1 cellular context compared by ENCODE assay signal in the genomic region with DNA sequence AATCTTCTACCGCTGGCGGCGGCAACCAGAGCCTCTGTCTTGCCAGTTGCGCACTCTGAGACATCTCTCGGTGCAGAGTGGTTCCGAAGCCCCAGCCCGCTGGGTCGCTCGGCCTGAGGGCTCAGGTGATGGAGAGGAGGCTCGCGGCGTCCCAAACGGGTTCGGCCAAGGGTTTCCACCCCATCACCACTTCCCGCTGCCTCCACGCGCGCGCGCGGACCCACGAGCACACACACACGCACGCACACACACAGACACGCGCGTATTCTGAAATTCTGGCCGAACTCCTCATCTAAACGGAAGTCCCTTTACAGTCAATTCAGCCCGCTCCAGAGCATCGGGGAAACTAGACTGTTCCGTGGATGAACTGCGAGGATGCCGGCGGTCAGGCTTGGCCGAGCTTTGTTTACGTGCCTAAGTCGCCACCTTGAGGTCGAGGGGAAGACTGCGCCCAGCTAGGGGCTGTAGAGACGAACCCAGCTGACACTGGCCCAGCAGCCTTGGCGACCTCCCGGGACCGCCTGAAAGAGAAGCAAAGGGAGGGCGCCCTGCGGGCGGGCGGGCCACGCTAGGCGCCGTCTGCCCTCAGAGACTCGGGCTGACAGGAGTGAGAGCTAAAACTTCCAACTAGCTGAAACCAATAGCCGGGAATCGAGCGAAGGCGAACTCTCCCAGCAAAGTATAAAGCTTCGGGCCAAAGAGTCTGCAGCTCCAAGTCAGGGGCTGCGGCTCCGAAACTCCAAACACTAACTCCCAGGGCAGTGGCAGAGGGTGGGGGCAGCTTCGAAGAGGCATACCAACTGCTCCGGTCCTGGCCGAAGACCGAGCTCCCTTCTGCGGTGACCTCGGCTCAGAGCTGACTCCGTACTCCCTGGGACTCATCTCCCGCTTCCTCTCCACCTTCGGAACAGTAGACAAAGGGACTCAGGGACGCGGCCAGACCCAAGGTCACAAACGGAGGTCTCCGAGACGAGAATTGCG.
TF ChIP-seq lines count a peak whose summit lies in the region.

No MANE protein-coding gene starts in this region.

TF ChIP-seq in WTC11, 78 proteins besides CTCF, POLR2A, EP300 and RAD21 (continued from another document):
- no peak for TF ChIP-seq NR3C1 (CRISPR knock-in tag; conservative IDR thresholded peaks at IDR 0.05; ENCODE audit: low read depth)
- TF ChIP-seq SOX15 (CRISPR knock-in tag; IDR thresholded peaks at IDR 0.05): no peak
- TF ChIP-seq JAZF1 (CRISPR knock-in tag; IDR thresholded peaks at IDR 0.05): no peak
- no peak for TF ChIP-seq NFYB (CRISPR knock-in tag; conservative IDR thresholded peaks at IDR 0.05; ENCODE audit: low read depth)
- TF ChIP-seq ZNF138 (CRISPR knock-in tag; conservative IDR thresholded peaks at IDR 0.05): no peak
- no peak for TF ChIP-seq SP1 (CRISPR knock-in tag; conservative IDR thresholded peaks at IDR 0.05)
- no peak for TF ChIP-seq NR1H2 (CRISPR knock-in tag; IDR thresholded peaks at IDR 0.05)
- TF ChIP-seq IRF1 (CRISPR knock-in tag; IDR thresholded peaks at IDR 0.05): no peak
- TF ChIP-seq ZNF416 (CRISPR knock-in tag; IDR thresholded peaks at IDR 0.05): no peak
- 0 out of 2 replicates have a peak, but pooled peaks have one; percentile 29 for TF ChIP-seq GABPB1 (CRISPR knock-in tag; IDR thresholded peaks at IDR 0.05)
